In the genomic region with DNA sequence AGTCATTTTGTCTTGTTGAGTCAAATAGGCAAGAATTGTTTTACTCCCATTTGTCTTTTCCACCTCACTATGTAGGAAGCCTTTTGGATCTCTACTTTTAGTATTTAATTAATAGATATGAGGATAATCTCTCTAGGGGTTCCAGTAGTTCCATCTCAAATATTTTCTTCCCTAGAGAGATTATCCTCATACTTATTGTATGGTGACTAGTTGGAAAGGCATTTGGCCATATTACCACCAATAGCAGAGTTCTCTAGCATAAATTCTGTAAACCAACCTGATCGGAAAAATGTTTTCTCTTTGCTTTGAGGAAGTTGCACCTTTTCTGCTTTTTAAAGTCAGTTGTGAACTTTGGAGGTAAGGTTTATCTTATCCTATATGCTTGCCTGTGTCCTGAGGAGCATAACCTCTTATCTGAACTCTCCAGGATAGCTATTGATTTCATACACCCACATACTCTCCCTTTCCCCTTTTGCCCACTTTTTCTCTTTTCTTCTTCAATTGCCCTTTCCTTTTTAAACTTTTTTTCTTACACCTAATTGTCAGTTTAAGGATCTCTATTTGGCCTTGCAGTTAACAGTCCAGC, we compare ENCODE assay signal across 14 cellular contexts.
DNase-seq lines count a peak whose midpoint lies in the region; ATAC-seq, FAIRE-seq and TF ChIP-seq lines count a peak whose summit lies in the region.
"Had no signal": no experiment of that assay in that cellular context is flagged by ENCODE, and none has a peak within 500 bp of the region (broad histone marks: within the 10 kb centered on the region; RNA-seq: fewer than 3 reads in every experiment).

No MANE protein-coding gene starts in this region.

- no peak for TF ChIP-seq POLR2A in IMR-90 (IDR thresholded peaks at IDR 0.05; ENCODE audit: low read depth, low read length)

- H3K23ac ChIP-seq in IMR-90 (ENCODE audit: low read depth, low read length), result no peak overlapping the region

- H3K27ac Mint-ChIP-seq in astrocyte (ENCODE audit: unreplicated experiment), result no peak overlapping the region

- no peaks in the 10 kb centered on the region for H3K27me3 Mint-ChIP-seq in astrocyte (ENCODE audit: low read depth, unreplicated experiment)

- H2BK20ac ChIP-seq in IMR-90 (ENCODE audit: low read depth, low read length), result no peak overlapping the region

- H3K36me3 ChIP-seq in IMR-90 (ENCODE audit: control insufficient read depth, insufficient read depth, low read length), result peaks cover 4% of the 10 kb centered on the region; the same call in 1 of the 2 replicates
- H3K36me3 ChIP-seq in astrocyte (ENCODE audit: insufficient read depth, low read length), result peaks cover 16% of the 10 kb centered on the region
- H3K36me3 ChIP-seq in smooth muscle cell (ENCODE audit: low read depth), result peaks cover 4% of the 10 kb centered on the region

- no peak overlapping the region for H3K4me3 Mint-ChIP-seq in astrocyte (ENCODE audit: unreplicated experiment)

- H4K5ac ChIP-seq in IMR-90 (ENCODE audit: low read depth, low read length), result no peak overlapping the region

- H3K9ac ChIP-seq in IMR-90 (ENCODE audit: low read depth, low read length) (no peak overlapping the region), astrocyte (ENCODE audit: low read length) (no peak overlapping the region), smooth muscle cell (ENCODE audit: low read depth) (no peak overlapping the region)
- H3K9ac ChIP-seq: BLaER1 treated with 17β-estradiol and CSF1 and Interleukin-3, amounts not matched to agents 10 nM and 100 nM had no signal

- H3K27me3 ChIP-seq in IMR-90 (ENCODE audit: control insufficient read depth, insufficient read depth, low read length) (no peaks in the 10 kb centered on the region), astrocyte (ENCODE audit: insufficient read depth, low read length) (no peaks in the 10 kb centered on the region), smooth muscle cell (ENCODE audit: low read depth) (no peaks in the 10 kb centered on the region)
- H3K27me3 ChIP-seq: BLaER1 treated with 17β-estradiol and CSF1 and Interleukin-3, amounts not matched to agents 10 nM and 100 nM had no signal

- no peak overlapping the region for H4K8ac ChIP-seq in IMR-90 (ENCODE audit: low read depth in 2 of 2, low read length in 2 of 2)

- peak; percentile 55; the same call in 1 of the 2 replicates for ATAC-seq in IMR-90 (ENCODE audit: low read depth)
- ATAC-seq in GM21528 (IDR thresholded peaks at IDR 0.05; ENCODE audit: low FRiP score, unreplicated experiment), result no peak

- POLR2A ChIA-PET in IMR-90 (lab: Charles Lee; ENCODE audit: unreplicated experiment), result no interaction called here

- TF ChIP-seq RAD21 in IMR-90 (IDR thresholded peaks at IDR 0.05; ENCODE audit: low read length), result no peak

- TF ChIP-seq CTCF in IMR-90 (conservative IDR thresholded peaks at IDR 0.05; ENCODE audit: low read depth, low read length), result no peak
- TF ChIP-seq CTCF in astrocyte (IDR thresholded peaks at IDR 0.05; ENCODE audit: insufficient read depth, low read depth, low read length), result no peak
- no peak for TF ChIP-seq CTCF in fibroblast of the aortic adventitia (IDR thresholded peaks at IDR 0.05; ENCODE audit: insufficient read depth, low read length)
- no peak for TF ChIP-seq CTCF in smooth muscle cell (IDR thresholded peaks at IDR 0.05; ENCODE audit: borderline replicate concordance, insufficient read depth, poor library complexity, severe bottlenecking)

- no peak overlapping the region for H2AFZ ChIP-seq in IMR-90 (replicated peaks; ENCODE audit: low read length, poor library complexity)
- H2AFZ ChIP-seq in astrocyte (ENCODE audit: low read depth, low read length), result no peak overlapping the region
- no peak overlapping the region for H2AFZ ChIP-seq in smooth muscle cell (ENCODE audit: low read depth)
- H2AFZ ChIP-seq: PC-9 had no signal

- no peak overlapping the region for H3K4me2 ChIP-seq in IMR-90 (ENCODE audit: low read depth, low read length)
- no peak overlapping the region for H3K4me2 ChIP-seq in astrocyte (ENCODE audit: low read length)
- H3K4me2 ChIP-seq in smooth muscle cell, result peak overlapping the region; percentile 1
- H3K4me2 ChIP-seq: BLaER1 treated with 17β-estradiol and CSF1 and Interleukin-3, amounts not matched to agents 10 nM and 100 nM; PC-9 had no signal

- DNase-seq in IMR-90, result peak; percentile 47
- peak; percentile 17 for DNase-seq in astrocyte (ENCODE audit: low read depth)
- DNase-seq in fibroblast of the aortic adventitia (ENCODE audit: low read depth), result peak; percentile 9
- no peak for DNase-seq in smooth muscle cell (lab: John Stamatoyannopoulos, UW; ENCODE audit: unreplicated experiment)
- no peak for DNase-seq in T-helper 9 cell
- no peak for DNase-seq in SW 1271 (lab: John Stamatoyannopoulos, UW)
- DNase-seq in NCI-H2171 (lab: John Stamatoyannopoulos, UW), result no peak
- DNase-seq: NCI-H1048, NCI-H146, NCI-H446 treated with DMSO at 0.1 percent for 48 hours, NCI-H748 treated with DMSO at 0.1 percent for 48 hours, PC-9 had no signal

- H3K18ac ChIP-seq in IMR-90 (ENCODE audit: low read depth, low read length), result no peak overlapping the region

- BruUV-seq in IMR-90 (replicated peaks; lab: Mats Ljungman, UMichigan), result no TSS peak

- dilution Hi-C loops in IMR-90 (cut with HindIII; ENCODE audit: low sequenced_read_pairs, unreplicated experiment), result no loop called here

- no peaks in the 10 kb centered on the region for H3K79me2 ChIP-seq in astrocyte (ENCODE audit: insufficient read depth, low read length)
- no peaks in the 10 kb centered on the region for H3K79me2 ChIP-seq in smooth muscle cell (ENCODE audit: low read depth)

- H2BK120ac ChIP-seq in IMR-90 (ENCODE audit: low read depth, low read length), result no peak overlapping the region

- no CpG with 5 or more reads among the region's 1 CpG for WGBS in IMR-90 (ENCODE audit: extremely low coverage in 2 of 2, insufficient read length in 1 of 2), 2 experiments
- 60% methylated on average over 1 of the region's 1 CpG for WGBS in smooth muscle cell (ENCODE audit: low lambda C conversion rate)

- H4K20me1 ChIP-seq in IMR-90 (ENCODE audit: insufficient read depth, low read length) (no peaks in the 10 kb centered on the region), astrocyte (ENCODE audit: insufficient read depth, low read length) (no peaks in the 10 kb centered on the region), smooth muscle cell (ENCODE audit: low read depth) (no peaks in the 10 kb centered on the region)

- intact Hi-C loops in IMR-90 (cut with micrococcal nuclease), result loop anchor here (5.0 kb wide), 1 partner anchor 90 kb away; no protein-coding TSS in a partner anchor

- H3K4ac ChIP-seq in IMR-90 (ENCODE audit: low read depth, low read length), result no peak overlapping the region

- peaks cover 18% of the 10 kb centered on the region for H3K4me1 Mint-ChIP-seq in astrocyte (ENCODE audit: low read depth, unreplicated experiment)

- no peak overlapping the region for H2BK5ac ChIP-seq in IMR-90 (ENCODE audit: low read depth, low read length, poor library complexity, severe bottlenecking)

- no peak overlapping the region for H2AK5ac ChIP-seq in IMR-90 (ENCODE audit: low read depth, low read length)

- H3K79me1 ChIP-seq in IMR-90 (ENCODE audit: low read depth in 1 of 2, low read length in 2 of 2), result no peaks in the 10 kb centered on the region; a peak in 1 of 4 replicates

- no peaks in the 10 kb centered on the region; the same call in 1 of the 2 replicates for H3K9me1 ChIP-seq in IMR-90 (ENCODE audit: insufficient read depth, low read length)

- H2BK15ac ChIP-seq in IMR-90 (ENCODE audit: low read depth, low read length), result no peak overlapping the region

- H3K36me3 Mint-ChIP-seq in astrocyte (ENCODE audit: low read depth, unreplicated experiment), result no peaks in the 10 kb centered on the region

- no peak overlapping the region for H3K4me3 ChIP-seq in IMR-90 (ENCODE audit: insufficient read depth, low read depth, low read length)
- no peak overlapping the region for H3K4me3 ChIP-seq in astrocyte (ENCODE audit: insufficient read depth, low read depth, low read length)
- H3K4me3 ChIP-seq in fibroblast of the aortic adventitia (ENCODE audit: low read depth, low read length), result no peak overlapping the region
- H3K4me3 ChIP-seq in smooth muscle cell, result no peak overlapping the region
- H3K4me3 ChIP-seq: BLaER1 treated with 17β-estradiol and CSF1 and Interleukin-3, amounts not matched to agents 10 nM and 100 nM; PC-9 had no signal

- H3K27ac ChIP-seq in IMR-90 (ENCODE audit: insufficient read depth, low read length) (no peak overlapping the region), astrocyte (ENCODE audit: low read depth, low read length) (no peak overlapping the region), smooth muscle cell (ENCODE audit: low read depth) (no peak overlapping the region)
- H3K27ac ChIP-seq: BLaER1 treated with 17β-estradiol and CSF1 and Interleukin-3, amounts not matched to agents 10 nM and 100 nM; PC-9 had no signal

- no peak overlapping the region for H3K14ac ChIP-seq in IMR-90 (replicated peaks; ENCODE audit: low read depth, low read length)

- H2AK9ac ChIP-seq in IMR-90 (replicated peaks; ENCODE audit: low read depth, low read length, poor library complexity), result no peak overlapping the region

- no peak overlapping the region for H3K56ac ChIP-seq in IMR-90 (ENCODE audit: extremely low read depth, insufficient read depth, low read length)

- no peaks in the 10 kb centered on the region for H3F3A ChIP-seq in smooth muscle cell (ENCODE audit: low read depth)

- no peaks in the 10 kb centered on the region for H3K9me3 Mint-ChIP-seq in astrocyte (ENCODE audit: unreplicated experiment)

- peak; percentile 34 for FAIRE-seq in astrocyte (lab: Jason Lieb, UNC)

- H4K91ac ChIP-seq in IMR-90 (ENCODE audit: insufficient read depth, low read depth, low read length), result no peak overlapping the region

- peaks cover 6% of the 10 kb centered on the region for H3K4me1 ChIP-seq in IMR-90 (ENCODE audit: control insufficient read depth, insufficient read depth, low read length)
- no peaks in the 10 kb centered on the region for H3K4me1 ChIP-seq in astrocyte (ENCODE audit: insufficient read depth, low read length)
- peaks cover 7% of the 10 kb centered on the region for H3K4me1 ChIP-seq in smooth muscle cell (ENCODE audit: low read depth)
- H3K4me1 ChIP-seq: BLaER1 treated with 17β-estradiol and CSF1 and Interleukin-3, amounts not matched to agents 10 nM and 100 nM had no signal

- CTCF ChIA-PET in IMR-90 (lab: Yijun Ruan, JAX), result interaction anchor here (0.6 kb wide), 1 partner anchor 51 kb away, joined by 3 read pairs; no protein-coding TSS in a partner anchor

- H3K9me3 ChIP-seq in IMR-90 (ENCODE audit: control insufficient read depth, insufficient read depth, low read length) (no peaks in the 10 kb centered on the region), astrocyte (ENCODE audit: insufficient read depth, low read depth, low read length) (no peaks in the 10 kb centered on the region), smooth muscle cell (replicated peaks; ENCODE audit: low read depth) (no peaks in the 10 kb centered on the region)
- H3K9me3 ChIP-seq: BLaER1 treated with 17β-estradiol and CSF1 and Interleukin-3, amounts not matched to agents 10 nM and 100 nM had no signal

- in situ Hi-C loops in IMR-90 (cut with MboI; ENCODE audit: low sequenced_read_pairs), result no loop called here

TF ChIP-seq in IMR-90, 13 proteins besides CTCF, POLR2A, EP300 and RAD21 (continues in another document):
- no peak for TF ChIP-seq CEBPB (IDR thresholded peaks at IDR 0.05; ENCODE audit: low read depth, low read length)

Comparison
In these comparisons a context has a peak if more than half of its experiments do, and no peak if none do; other contexts are left out.
1. DNase-seq: peak in IMR-90 (single experiment), astrocyte (single experiment) and fibroblast of the aortic adventitia (single experiment); none in smooth muscle cell (single experiment), T-helper 9 cell (single experiment), SW 1271 (0 of 2) and NCI-H2171 (single experiment).